ENCODE assay signal across 9 cellular contexts in the genomic region with DNA sequence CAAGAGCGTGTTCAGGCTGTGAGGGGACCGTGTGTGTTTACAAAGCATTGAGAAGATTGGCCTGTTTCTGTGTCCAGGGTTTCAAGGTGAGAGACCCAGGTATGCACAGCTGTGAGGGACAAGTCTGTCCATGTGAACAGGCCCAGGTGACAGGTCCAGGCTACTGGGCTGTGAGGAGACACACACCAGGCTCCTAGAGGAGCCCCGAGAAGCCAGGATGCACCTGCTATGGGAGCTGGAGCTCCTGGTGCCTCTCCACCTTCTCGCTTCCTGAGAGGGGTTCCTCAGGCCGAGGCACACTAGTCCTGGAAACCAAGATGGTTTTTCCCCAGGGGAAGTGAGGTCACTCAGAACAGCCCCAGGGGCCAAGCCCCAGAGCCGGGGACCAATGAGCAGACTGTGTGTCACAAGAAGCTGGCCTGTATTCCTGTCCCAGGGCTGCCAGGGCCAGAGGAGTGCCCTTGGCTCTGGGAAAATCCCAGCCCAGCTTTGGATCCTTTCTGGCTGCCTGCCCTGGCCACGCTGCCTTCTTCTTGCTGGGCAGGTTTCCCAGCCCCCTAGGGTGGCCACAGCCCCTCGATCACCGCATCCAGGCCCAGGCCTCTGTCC.
A peak's percentile ranks its signal among the peaks of the same experiment; 100 is the strongest.
DNase-seq lines count a peak whose midpoint lies in the region; ATAC-seq, FAIRE-seq and TF ChIP-seq lines count a peak whose summit lies in the region.
"Had no signal": no experiment of that assay in that cellular context is flagged by ENCODE, and none has a peak within 500 bp of the region (broad histone marks: within the 10 kb centered on the region; RNA-seq: fewer than 3 reads in every experiment).

No MANE protein-coding gene starts in this region.

- peaks cover 9% of the 10 kb centered on the region for H3K79me2 ChIP-seq in endothelial cell of umbilical vein (ENCODE audit: control insufficient read depth, insufficient read depth, low read length)

- TF ChIP-seq POLR2A in endothelial cell of umbilical vein (IDR thresholded peaks at IDR 0.05; ENCODE audit: low read depth, low read length), result no peak

- H3K27me3 ChIP-seq in GM06990 (replicated peaks; ENCODE audit: control insufficient read depth, insufficient read depth, low read length) (no peaks in the 10 kb centered on the region), HUES6 (ENCODE audit: control insufficient read depth, insufficient read depth, low read length) (no peaks in the 10 kb centered on the region), endothelial cell of umbilical vein (ENCODE audit: control insufficient read depth in 2 of 2, insufficient read depth in 2 of 2, low read length in 2 of 2) (no peaks in the 10 kb centered on the region)

- FAIRE-seq in endothelial cell of umbilical vein (lab: Jason Lieb, UNC), result peak; percentile 98
- FAIRE-seq: small intestine had no signal

- DNase-seq in GM06990 (ENCODE audit: extremely low read depth, insufficient read length) (peak; percentile 41), endothelial cell of umbilical vein (ENCODE audit: low read depth, low spot score) (peak; percentile 96), nucleus accumbens (lab: John Stamatoyannopoulos, UW) (peak in 39 of 56 donors; percentile 6 to 78 (median 39)), inferior parietal cortex (ENCODE audit: extremely low spot score) (no peak), NCI-H1417 treated with DMSO at 0.1 percent for 48 hours (lab: John Stamatoyannopoulos, UW) (no peak)
- DNase-seq: small intestine had no signal

- BruUV-seq in endothelial cell of umbilical vein (replicated peaks; lab: Mats Ljungman, UMichigan), result TSS peak; percentile 37

- intact Hi-C loops in endothelial cell of umbilical vein (cut with micrococcal nuclease), result loop anchor here (1.0 to 10.0 kb wide), 3 partner anchors 9 to 249 kb away; no protein-coding TSS in a partner anchor

- H4K20me1 ChIP-seq in endothelial cell of umbilical vein (replicated peaks; ENCODE audit: control insufficient read depth, extremely low read depth, insufficient read depth, low read length), result no peaks in the 10 kb centered on the region

- H3K36me3 ChIP-seq in GM06990 (ENCODE audit: control insufficient read depth, insufficient read depth, low read length) (no peaks in the 10 kb centered on the region; the same call in 1 of the 2 replicates), HUES6 (ENCODE audit: control insufficient read depth, insufficient read depth, low read length) (peaks cover 8% of the 10 kb centered on the region; the same call in 1 of the 2 replicates), endothelial cell of umbilical vein (ENCODE audit: control insufficient read depth in 2 of 2, extremely low read depth in 1 of 2, insufficient read depth in 2 of 2, low read length in 2 of 2) (peaks cover 5 to 21% of the 10 kb centered on the region in 2 experiments)

- no peaks in the 10 kb centered on the region for H3K9me1 ChIP-seq in endothelial cell of umbilical vein (replicated peaks; ENCODE audit: control insufficient read depth, extremely low read depth, insufficient read depth, low read length)

- TF ChIP-seq CTCF in GM06990 (IDR thresholded peaks at IDR 0.05; ENCODE audit: insufficient read depth, low read length, poor library complexity, severe bottlenecking) (no peak), endothelial cell of umbilical vein (IDR thresholded peaks at IDR 0.05; ENCODE audit: extremely low read depth in 1 of 2, insufficient read depth in 1 of 2, low read depth in 1 of 2, low read length in 2 of 2) (no peak)

- POLR2A ChIA-PET in endothelial cell of umbilical vein (lab: Charles Lee), result interaction anchor here (0.9 kb wide), 1 partner anchor 57 kb away, joined by 3 read pairs; no protein-coding TSS in a partner anchor

- no peak for ATAC-seq in GM21526 (IDR thresholded peaks at IDR 0.05; ENCODE audit: low FRiP score, unreplicated experiment)
- ATAC-seq in HG03439 (IDR thresholded peaks at IDR 0.05; ENCODE audit: unreplicated experiment), result no peak

- CTCF ChIA-PET in endothelial cell of umbilical vein (lab: Charles Lee), result interaction anchor here (0.9 to 6.4 kb wide), 8 partner anchors 9 to 222 kb away, joined by 3 to 85 read pairs (median 6); no protein-coding TSS in a partner anchor

- H3K4me3 ChIP-seq in GM06990 (replicated peaks; ENCODE audit: low read depth, low read length) (peak overlapping the region; percentile 54), HUES6 (ENCODE audit: low read depth, low read length) (no peak overlapping the region), endothelial cell of umbilical vein (replicated peaks in 1 of 3; ENCODE audit: insufficient read depth in 1 of 3, low read depth in 1 of 3, low read length in 3 of 3) (no peak overlapping the region)

- H3K9me3 ChIP-seq in HUES6 (ENCODE audit: control insufficient read depth, insufficient read depth, low read depth, low read length) (no peaks in the 10 kb centered on the region), endothelial cell of umbilical vein (replicated peaks; ENCODE audit: control insufficient read depth, insufficient read depth, low read length) (no peaks in the 10 kb centered on the region)

- H3K4me1 ChIP-seq in HUES6 (ENCODE audit: control insufficient read depth, insufficient read depth, low read length), result peaks cover 10% of the 10 kb centered on the region
- peaks cover 31% of the 10 kb centered on the region for H3K4me1 ChIP-seq in endothelial cell of umbilical vein (ENCODE audit: control insufficient read depth, extremely low read depth, insufficient read depth, low read length)

- H2AFZ ChIP-seq in endothelial cell of umbilical vein (ENCODE audit: low read depth, low read length), result no peak overlapping the region

- H3K9ac ChIP-seq in HUES6 (ENCODE audit: low read length) (no peak overlapping the region), endothelial cell of umbilical vein (replicated peaks; ENCODE audit: extremely low read depth, insufficient read depth, low read length) (peak overlapping the region; percentile 69)

- peak overlapping the region; percentile 38; the same call in 1 of the 2 replicates for H3K27ac ChIP-seq in HUES6 (ENCODE audit: low read depth, low read length)
- H3K27ac ChIP-seq in endothelial cell of umbilical vein (ENCODE audit: insufficient read depth, low read depth, low read length), result peak overlapping the region; percentile 90

- no peak overlapping the region for H3K4me2 ChIP-seq in endothelial cell of umbilical vein (ENCODE audit: insufficient read depth, low read length)

- dilution Hi-C loops in endothelial cell of umbilical vein (cut with MboI; ENCODE audit: extremely low pct_ligation_motif_present, low sequenced_read_pairs), result no loop called here

TF ChIP-seq in endothelial cell of umbilical vein, 7 proteins besides CTCF, POLR2A, EP300 and RAD21:
- TF ChIP-seq POLR2AphosphoS5 (IDR thresholded peaks at IDR 0.05; ENCODE audit: insufficient read depth, low read depth, low read length) (no peak), GATA2 (IDR thresholded peaks at IDR 0.05; ENCODE audit: insufficient read depth, insufficient read length, low read depth, low read length) (no peak), EZH2 (IDR thresholded peaks at IDR 0.05; ENCODE audit: borderline replicate concordance, low read depth, low read length, severe bottlenecking) (no peak), MYC (IDR thresholded peaks at IDR 0.05; ENCODE audit: low read depth, low read length) (no peak), JUN (IDR thresholded peaks at IDR 0.05; ENCODE audit: borderline replicate concordance, insufficient read depth, insufficient read length, low read depth) (peak; percentile 30), FOS (IDR thresholded peaks at IDR 0.05; ENCODE audit: borderline replicate concordance, insufficient read depth, low read length) (no peak)
- TF ChIP-seq, protein P1, sequence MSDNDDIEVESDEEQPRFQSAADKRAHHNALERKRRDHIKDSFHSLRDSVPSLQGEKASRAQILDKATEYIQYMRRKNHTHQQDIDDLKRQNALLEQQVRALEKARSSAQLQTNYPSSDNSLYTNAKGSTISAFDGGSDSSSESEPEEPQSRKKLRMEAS (IDR thresholded peaks at IDR 0.05; ENCODE audit: insufficient read depth, insufficient read length), result no peak

Comparison
In these comparisons a context has a peak if more than half of its experiments do, and no peak if none do; other contexts are left out.
1. DNase-seq: peak in GM06990 (single experiment), endothelial cell of umbilical vein (single experiment) and nucleus accumbens (39 of 56); none in inferior parietal cortex (single experiment) and NCI-H1417 treated with DMSO at 0.1 percent for 48 hours (single experiment).